12 cellular contexts compared by ENCODE assay signal in genomic region chr13:46149272-46150133, GRCh38. TPM values are rescaled to one million over a fixed set of nuclear protein-coding genes. Genes with fewer than 3 reads are reported as not detected.
DNase-seq lines count a peak whose midpoint lies in the region; ATAC-seq and TF ChIP-seq lines count a peak whose summit lies in the region.
"Had no signal": no experiment of that assay in that cellular context is flagged by ENCODE, and none has a peak within 500 bp of the region (broad histone marks: within the 10 kb centered on the region; RNA-seq: fewer than 3 reads in every experiment).

No MANE protein-coding gene starts in this region.

- no peak overlapping the region for H3K4me2 ChIP-seq in DND-41 (ENCODE audit: insufficient read depth, low read length)

- peaks cover 2% of the 10 kb centered on the region; the same call in 1 of the 2 replicates for H3K79me2 ChIP-seq in DND-41 (ENCODE audit: insufficient read depth, low read length)

- DNase-seq in DND-41 (no peak), natural killer cell (no peak), KBM-7 (no peak), iPS-NIHi11 (ENCODE audit: low spot score) (no peak), NCI-H1092 (lab: John Stamatoyannopoulos, UW) (no peak)
- peak; percentile 81 for DNase-seq in activated naive CD4-positive, alpha-beta T cell treated with anti-CD3 and anti-CD28 coated beads for 36 hours
- DNase-seq: kidney glomerular epithelial cell, NCI-H524 had no signal

- in situ Hi-C loops in KBM-7 (cut with MboI; ENCODE audit: low pct_unique_long_range_greater_than_20kb, low sequenced_read_pairs) = no loop called here

- peaks cover 7% of the 10 kb centered on the region; the same call in 1 of the 2 replicates for H4K20me1 ChIP-seq in DND-41 (ENCODE audit: insufficient read depth, low read length)

- H3K4me1 Mint-ChIP-seq in activated naive CD4-positive, alpha-beta T cell treated with anti-CD3 and anti-CD28 coated beads for 36 hours (ENCODE audit: low read depth) = peaks cover 51% of the 10 kb centered on the region
- peaks cover 42 to 57% of the 10 kb centered on the region in 2 donors for H3K4me1 Mint-ChIP-seq in natural killer cell

- H3K27ac ChIP-seq in DND-41 (ENCODE audit: low read length) = no peak overlapping the region

- H3K9me3 Mint-ChIP-seq in activated naive CD4-positive, alpha-beta T cell treated with anti-CD3 and anti-CD28 coated beads for 36 hours = no peaks in the 10 kb centered on the region
- H3K9me3 Mint-ChIP-seq in natural killer cell = no peaks in the 10 kb centered on the region

- peaks cover 75% of the 10 kb centered on the region for H3K36me3 Mint-ChIP-seq in activated naive CD4-positive, alpha-beta T cell treated with anti-CD3 and anti-CD28 coated beads for 36 hours (ENCODE audit: low read depth)
- H3K36me3 Mint-ChIP-seq in natural killer cell = peaks cover 58% of the 10 kb centered on the region

- ATAC-seq in DND-41 (ENCODE audit: insufficient read depth, low read depth) (peak; percentile 31), HG02798 (IDR thresholded peaks at IDR 0.05; ENCODE audit: poor library complexity, unreplicated experiment) (peak; percentile 42), natural killer cell (no peak), GM18505 (IDR thresholded peaks at IDR 0.05; ENCODE audit: unreplicated experiment) (no peak)

- TF ChIP-seq CTCF in DND-41 (IDR thresholded peaks at IDR 0.05; ENCODE audit: borderline replicate concordance, extremely low read depth, low read length, poor library complexity, severe bottlenecking) (no peak), natural killer cell (IDR thresholded peaks at IDR 0.05) (no peak)

- intact Hi-C loops in activated naive CD4-positive, alpha-beta T cell treated with anti-CD3 and anti-CD28 coated beads for 36 hours (cut with micrococcal nuclease) = loop anchor here (1.0 kb wide), 7 partner anchors 9 to 172 kb away; partner anchors contain the start of genes LCP1 and LRRC63
- intact Hi-C loops in natural killer cell (cut with micrococcal nuclease) = no loop called here

- peaks cover 94% of the 10 kb centered on the region for H3K36me3 ChIP-seq in DND-41 (ENCODE audit: insufficient read depth, low read length)

- CTCF ChIA-PET in activated naive CD4-positive, alpha-beta T cell treated with anti-CD3 and anti-CD28 coated beads for 36 hours (lab: Charles Lee) = interaction anchor here (0.6 to 3.2 kb wide), 9 partner anchors 10 to 1806 kb away, joined by 3 to 28 read pairs (median 4); no protein-coding TSS in a partner anchor

- no peaks in the 10 kb centered on the region for H3K9me3 ChIP-seq in DND-41 (ENCODE audit: insufficient read depth, low read length, severe bottlenecking)

- peak overlapping the region; percentile 89 for H3K27ac Mint-ChIP-seq in activated naive CD4-positive, alpha-beta T cell treated with anti-CD3 and anti-CD28 coated beads for 36 hours
- peak overlapping the region; percentile 71 to 72 for H3K27ac Mint-ChIP-seq in natural killer cell

- H3K4me1 ChIP-seq in DND-41 (ENCODE audit: insufficient read depth, low read length) = no peaks in the 10 kb centered on the region

- H3K4me3 Mint-ChIP-seq in activated naive CD4-positive, alpha-beta T cell treated with anti-CD3 and anti-CD28 coated beads for 36 hours = no peak overlapping the region
- H3K4me3 Mint-ChIP-seq in natural killer cell = no peak overlapping the region

- no peak overlapping the region for H3K9ac ChIP-seq in DND-41 (ENCODE audit: low read depth, low read length)

- H3K27me3 ChIP-seq in DND-41 (ENCODE audit: insufficient read depth, low read length, poor library complexity) = no peaks in the 10 kb centered on the region

- no peak for TF ChIP-seq POLR2A in GM18505 (IDR thresholded peaks at IDR 0.05; ENCODE audit: borderline replicate concordance, extremely low read depth, insufficient read depth, insufficient read length)

- no peak overlapping the region for H3K4me3 ChIP-seq in DND-41 (ENCODE audit: low read depth in 1 of 2, low read length in 2 of 2)

- no peaks in the 10 kb centered on the region for H3K27me3 Mint-ChIP-seq in activated naive CD4-positive, alpha-beta T cell treated with anti-CD3 and anti-CD28 coated beads for 36 hours (ENCODE audit: low read depth)
- no peaks in the 10 kb centered on the region for H3K27me3 Mint-ChIP-seq in natural killer cell (ENCODE audit: low read depth in 2 of 2)

- no peak overlapping the region for H2AFZ ChIP-seq in DND-41 (ENCODE audit: low read depth, low read length)

RNA-seq across cellular contexts. Expression of gene LCP1, which starts 32.5 kb away (rescaled TPM):
- total RNA-seq in activated naive CD4-positive, alpha-beta T cell treated with anti-CD3 and anti-CD28 coated beads for 36 hours = 1,000 to 10,000 TPM; 1,008 to 1,043 TPM
- total RNA-seq in natural killer cell = 1,000 to 10,000 TPM; 1,088 to 1,116 (median 1,113) TPM

RNA-seq across cellular contexts. Expression of gene CPB2, which starts 44.7 kb away (rescaled TPM):
- total RNA-seq in activated naive CD4-positive, alpha-beta T cell treated with anti-CD3 and anti-CD28 coated beads for 36 hours = not detected
- total RNA-seq in natural killer cell = not detected
- total RNA-seq: epithelial cell of proximal tubule; T-helper 1 cell treated with Interleukin-12 subunit alpha and Interleukin-12 subunit beta and Interleukin-4 antibody, amounts not matched to agents 30 ng/mL and 1 ng/mL, for 36 hours had no signal

Comparison
In these comparisons a context has a peak if more than half of its experiments do, and no peak if none do; other contexts are left out.
1. ATAC-seq: peak in DND-41 (single experiment) and HG02798 (single experiment); none in natural killer cell (0 of 3) and GM18505 (single experiment).